Comparison of ENCODE assay signal across 17 cellular contexts in genomic region chr9:127035423-127035822, GRCh38.
DNase-seq lines count a peak whose midpoint lies in the region; ATAC-seq and TF ChIP-seq lines count a peak whose summit lies in the region.
"Had no signal": no experiment of that assay in that cellular context is flagged by ENCODE, and none has a peak within 500 bp of the region (broad histone marks: within the 10 kb centered on the region; RNA-seq: fewer than 3 reads in every experiment).

No MANE protein-coding gene starts in this region.

- H3K36me3 ChIP-seq in gastroesophageal sphincter (peaks cover 0 to 3% of the 10 kb centered on the region in 2 donors), tibial nerve (no peaks in the 10 kb centered on the region)
- H3K36me3 ChIP-seq: BLaER1 treated with 17β-estradiol and CSF1 and Interleukin-3, amounts not matched to agents 10 nM and 100 nM had no signal

- H3K9me3 ChIP-seq in gastroesophageal sphincter (no peaks in the 10 kb centered on the region), tibial nerve (no peaks in the 10 kb centered on the region)
- H3K9me3 ChIP-seq: BLaER1 treated with 17β-estradiol and CSF1 and Interleukin-3, amounts not matched to agents 10 nM and 100 nM had no signal

- no peak overlapping the region for H3K4me3 ChIP-seq in cardiac fibroblast (replicated peaks in 1 of 2; ENCODE audit: low read depth in 2 of 2, low read length in 2 of 2)
- H3K4me3 ChIP-seq in gastroesophageal sphincter: no peak overlapping the region
- H3K4me3 ChIP-seq in tibial nerve: no peak overlapping the region
- H3K4me3 ChIP-seq: BLaER1 treated with 17β-estradiol and CSF1 and Interleukin-3, amounts not matched to agents 10 nM and 100 nM had no signal

- 70 to 78% methylated on average over 2 to 4 of the region's 4 CpGs for WGBS in gastroesophageal sphincter (ENCODE audit: low coverage in 1 of 2), 2 donors
- WGBS in tibial nerve, 2 donors: 47 to 48% methylated on average over 4 of the region's 4 CpGs

- TF ChIP-seq EP300 in gastroesophageal sphincter (IDR thresholded peaks at IDR 0.05): no peak
- TF ChIP-seq EP300 in tibial nerve (IDR thresholded peaks at IDR 0.05): peak in 1 of 2 donors; percentile 67

- H3K27ac ChIP-seq in gastroesophageal sphincter: peak overlapping the region in 3 of 4 donors; percentile 56 to 63 (median 58)
- H3K27ac ChIP-seq in tibial nerve: peak overlapping the region; percentile 35 to 79 (median 62)
- H3K27ac ChIP-seq: BLaER1 treated with 17β-estradiol and CSF1 and Interleukin-3, amounts not matched to agents 10 nM and 100 nM had no signal

- peak; percentile 90 for ATAC-seq in gastroesophageal sphincter
- ATAC-seq in omental fat pad (ENCODE audit: low FRiP score): peak; percentile 34
- no peak for ATAC-seq in GM19395 (IDR thresholded peaks at IDR 0.05; ENCODE audit: unreplicated experiment)
- ATAC-seq: Panc1; stimulated activated naive CD8-positive, alpha-beta T cell treated with anti-CD3 and anti-CD28 coated beads, Interleukin-15, amount 100 ng/mL, for 72 hours; WTC11 had no signal

- TF ChIP-seq POLR2A in gastroesophageal sphincter (IDR thresholded peaks at IDR 0.05) (no peak), tibial nerve (IDR thresholded peaks at IDR 0.05) (no peak)

- peaks cover 0 to 34% (median 8%) of the 10 kb centered on the region in 3 donors for H3K4me1 ChIP-seq in gastroesophageal sphincter
- peaks cover 0 to 44% (median 19%) of the 10 kb centered on the region in 4 donors for H3K4me1 ChIP-seq in tibial nerve

- TF ChIP-seq CTCF in cardiac fibroblast (IDR thresholded peaks at IDR 0.05; ENCODE audit: low read depth, low read length): no peak
- no peak for TF ChIP-seq CTCF in gastroesophageal sphincter (IDR thresholded peaks at IDR 0.05)
- TF ChIP-seq CTCF in omental fat pad (IDR thresholded peaks at IDR 0.05): no peak
- no peak for TF ChIP-seq CTCF in tibial nerve (IDR thresholded peaks at IDR 0.05)

- peak; percentile 97 to 98 for DNase-seq in cardiac fibroblast (ENCODE audit: low read depth in 2 of 2)
- DNase-seq in omental fat pad (ENCODE audit: low spot score): no peak
- peak; percentile 60 to 70 for DNase-seq in tibial nerve (ENCODE audit: low spot score in 2 of 2)
- DNase-seq in NOMO-1 (lab: John Stamatoyannopoulos, UW; ENCODE audit: unreplicated experiment in 2 of 2): no peak
- DNase-seq in DMS153 (lab: John Stamatoyannopoulos, UW): no peak
- DNase-seq in activated CD4-positive, CD25-positive, alpha-beta regulatory T cell treated with anti-CD3 and anti-CD28 coated beads, Interleukin-2, amount 50 U/mL, for 72 hours: no peak
- DNase-seq: activated gamma-delta T cell treated with Interleukin-2 at 50 U/mL for 16 hours; DND-41; NCI-H187; NCI-H526; small intestine; stimulated activated naive CD8-positive, alpha-beta T cell treated with anti-CD3 and anti-CD28 coated beads, Interleukin-15, amount 100 ng/mL, for 72 hours had no signal

- no peaks in the 10 kb centered on the region for H3K27me3 ChIP-seq in gastroesophageal sphincter
- H3K27me3 ChIP-seq in tibial nerve: no peaks in the 10 kb centered on the region
- H3K27me3 ChIP-seq: BLaER1 treated with 17β-estradiol and CSF1 and Interleukin-3, amounts not matched to agents 10 nM and 100 nM had no signal

Comparison
In these comparisons a context has a peak if more than half of its experiments do, and no peak if none do; other contexts are left out.
1. DNase-seq: peak in cardiac fibroblast (2 of 2) and tibial nerve (2 of 2); none in omental fat pad (single experiment), NOMO-1 (0 of 2), DMS153 (single experiment) and activated CD4-positive, CD25-positive, alpha-beta regulatory T cell treated with anti-CD3 and anti-CD28 coated beads, Interleukin-2, amount 50 U/mL, for 72 hours (single experiment).